Comparison of ENCODE assay signal across 1 cellular context in the genomic region with DNA sequence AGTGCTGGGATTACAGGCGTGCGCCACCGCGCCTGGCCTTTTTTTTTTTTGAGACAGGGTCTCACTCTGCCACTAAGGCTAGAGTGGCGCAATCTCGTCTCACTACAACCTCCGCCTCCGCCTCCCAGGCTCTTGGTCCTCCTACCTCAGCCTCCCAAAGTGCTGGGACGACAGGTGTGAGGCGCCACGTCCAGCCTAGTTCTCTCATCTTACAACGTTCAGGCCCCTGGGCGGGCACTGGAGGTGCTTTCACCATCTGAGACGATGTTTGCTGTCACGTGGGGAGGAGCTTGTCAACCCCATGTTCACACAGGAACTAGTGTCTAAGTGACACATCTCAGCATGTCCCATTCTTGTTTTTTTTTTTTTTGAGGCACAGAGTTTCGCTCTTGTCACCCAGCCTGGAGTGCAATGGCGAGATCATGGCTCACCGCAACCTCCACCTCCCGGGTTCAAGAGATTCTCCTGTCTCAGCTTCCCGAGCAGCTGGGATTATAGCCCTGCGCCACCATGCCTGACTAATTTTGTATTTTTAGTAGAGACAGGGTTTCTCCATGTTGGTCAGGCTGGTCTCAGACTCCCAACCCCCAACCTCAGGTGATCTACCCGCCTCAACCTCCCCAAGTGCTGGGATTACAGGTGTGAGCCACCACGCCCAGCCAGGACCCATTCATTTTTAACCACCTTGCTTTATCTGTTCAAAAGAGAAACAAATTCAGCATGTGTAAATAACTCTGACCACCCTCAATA.
A peak's percentile ranks its signal among the peaks of the same experiment; 100 is the strongest.
TF ChIP-seq lines count a peak whose summit lies in the region.

No MANE protein-coding gene starts in this region.

TF ChIP-seq in HepG2, 621 proteins besides CTCF, POLR2A, EP300 and RAD21 (continued from another document and continues in another):
- TF ChIP-seq AHDC1 (CRISPR knock-in tag; IDR thresholded peaks at IDR 0.05; ENCODE audit: borderline replicate concordance): no peak
- TF ChIP-seq ZNF432 (CRISPR knock-in tag; IDR thresholded peaks at IDR 0.05; ENCODE audit: borderline replicate concordance): no peak
- TF ChIP-seq ZNF614 (CRISPR knock-in tag; IDR thresholded peaks at IDR 0.05; ENCODE audit: borderline replicate concordance): no peak
- TF ChIP-seq NPAS2 (CRISPR knock-in tag; IDR thresholded peaks at IDR 0.05; ENCODE audit: borderline replicate concordance): no peak
- no peak for TF ChIP-seq ZNF691 (CRISPR knock-in tag; IDR thresholded peaks at IDR 0.05; ENCODE audit: borderline replicate concordance, low read depth)
- no peak for TF ChIP-seq PCBP2 (optimal IDR thresholded peaks at IDR 0.05; ENCODE audit: low read depth, low read length, poor library complexity, severe bottlenecking)
- TF ChIP-seq SOX6 (IDR thresholded peaks at IDR 0.05): no peak
- no peak for TF ChIP-seq SOX6 (CRISPR knock-in tag; IDR thresholded peaks at IDR 0.05)
- TF ChIP-seq, protein P1, sequence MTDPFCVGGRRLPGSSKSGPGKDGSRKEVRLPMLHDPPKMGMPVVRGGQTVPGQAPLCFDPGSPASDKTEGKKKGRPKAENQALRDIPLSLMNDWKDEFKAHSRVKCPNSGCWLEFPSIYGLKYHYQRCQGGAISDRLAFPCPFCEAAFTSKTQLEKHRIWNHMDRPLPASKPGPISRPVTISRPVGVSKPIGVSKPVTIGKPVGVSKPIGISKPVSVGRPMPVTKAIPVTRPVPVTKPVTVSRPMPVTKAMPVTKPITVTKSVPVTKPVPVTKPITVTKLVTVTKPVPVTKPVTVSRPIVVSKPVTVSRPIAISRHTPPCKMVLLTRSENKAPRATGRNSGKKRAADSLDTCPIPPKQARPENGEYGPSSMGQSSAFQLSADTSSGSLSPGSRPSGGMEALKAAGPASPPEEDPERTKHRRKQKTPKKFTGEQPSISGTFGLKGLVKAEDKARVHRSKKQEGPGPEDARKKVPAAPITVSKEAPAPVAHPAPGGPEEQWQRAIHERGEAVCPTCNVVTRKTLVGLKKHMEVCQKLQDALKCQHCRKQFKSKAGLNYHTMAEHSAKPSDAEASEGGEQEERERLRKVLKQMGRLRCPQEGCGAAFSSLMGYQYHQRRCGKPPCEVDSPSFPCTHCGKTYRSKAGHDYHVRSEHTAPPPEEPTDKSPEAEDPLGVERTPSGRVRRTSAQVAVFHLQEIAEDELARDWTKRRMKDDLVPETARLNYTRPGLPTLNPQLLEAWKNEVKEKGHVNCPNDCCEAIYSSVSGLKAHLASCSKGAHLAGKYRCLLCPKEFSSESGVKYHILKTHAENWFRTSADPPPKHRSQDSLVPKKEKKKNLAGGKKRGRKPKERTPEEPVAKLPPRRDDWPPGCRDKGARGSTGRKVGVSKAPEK (CRISPR knock-in tag; IDR thresholded peaks at IDR 0.05; ENCODE audit: borderline replicate concordance): no peak
- no peak for TF ChIP-seq ZFP37 (CRISPR knock-in tag; IDR thresholded peaks at IDR 0.05; ENCODE audit: borderline replicate concordance)
- TF ChIP-seq YEATS2 (CRISPR knock-in tag; IDR thresholded peaks at IDR 0.05; ENCODE audit: borderline replicate concordance): peak; percentile 29; the same call in 1 of the 2 replicates
- TF ChIP-seq ZNF724P (CRISPR knock-in tag; IDR thresholded peaks at IDR 0.05; ENCODE audit: borderline replicate concordance): 0 out of 2 replicates have a peak, but pooled peaks have one; percentile 48
- TF ChIP-seq HOXA9 (CRISPR knock-in tag; IDR thresholded peaks at IDR 0.05; ENCODE audit: borderline replicate concordance): no peak
- TF ChIP-seq POLR2G (IDR thresholded peaks at IDR 0.05; ENCODE audit: low read depth, low read length): no peak
- no peak for TF ChIP-seq RBM39 (IDR thresholded peaks at IDR 0.05; ENCODE audit: low read depth, low read length, poor library complexity, severe bottlenecking)
- TF ChIP-seq TEAD2 (CRISPR knock-in tag; IDR thresholded peaks at IDR 0.05): no peak
- 0 out of 2 replicates have a peak, but pooled peaks have one; percentile 46 for TF ChIP-seq ZNF558 (CRISPR knock-in tag; IDR thresholded peaks at IDR 0.05; ENCODE audit: borderline replicate concordance)
- TF ChIP-seq, protein P2, sequence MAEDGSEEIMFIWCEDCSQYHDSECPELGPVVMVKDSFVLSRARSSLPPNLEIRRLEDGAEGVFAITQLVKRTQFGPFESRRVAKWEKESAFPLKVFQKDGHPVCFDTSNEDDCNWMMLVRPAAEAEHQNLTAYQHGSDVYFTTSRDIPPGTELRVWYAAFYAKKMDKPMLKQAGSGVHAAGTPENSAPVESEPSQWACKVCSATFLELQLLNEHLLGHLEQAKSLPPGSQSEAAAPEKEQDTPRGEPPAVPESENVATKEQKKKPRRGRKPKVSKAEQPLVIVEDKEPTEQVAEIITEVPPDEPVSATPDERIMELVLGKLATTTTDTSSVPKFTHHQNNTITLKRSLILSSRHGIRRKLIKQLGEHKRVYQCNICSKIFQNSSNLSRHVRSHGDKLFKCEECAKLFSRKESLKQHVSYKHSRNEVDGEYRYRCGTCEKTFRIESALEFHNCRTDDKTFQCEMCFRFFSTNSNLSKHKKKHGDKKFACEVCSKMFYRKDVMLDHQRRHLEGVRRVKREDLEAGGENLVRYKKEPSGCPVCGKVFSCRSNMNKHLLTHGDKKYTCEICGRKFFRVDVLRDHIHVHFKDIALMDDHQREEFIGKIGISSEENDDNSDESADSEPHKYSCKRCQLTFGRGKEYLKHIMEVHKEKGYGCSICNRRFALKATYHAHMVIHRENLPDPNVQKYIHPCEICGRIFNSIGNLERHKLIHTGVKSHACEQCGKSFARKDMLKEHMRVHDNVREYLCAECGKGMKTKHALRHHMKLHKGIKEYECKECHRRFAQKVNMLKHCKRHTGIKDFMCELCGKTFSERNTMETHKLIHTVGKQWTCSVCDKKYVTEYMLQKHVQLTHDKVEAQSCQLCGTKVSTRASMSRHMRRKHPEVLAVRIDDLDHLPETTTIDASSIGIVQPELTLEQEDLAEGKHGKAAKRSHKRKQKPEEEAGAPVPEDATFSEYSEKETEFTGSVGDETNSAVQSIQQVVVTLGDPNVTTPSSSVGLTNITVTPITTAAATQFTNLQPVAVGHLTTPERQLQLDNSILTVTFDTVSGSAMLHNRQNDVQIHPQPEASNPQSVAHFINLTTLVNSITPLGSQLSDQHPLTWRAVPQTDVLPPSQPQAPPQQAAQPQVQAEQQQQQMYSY (CRISPR knock-in tag; IDR thresholded peaks at IDR 0.05): no peak; the same call in 1 of the 2 replicates
- TF ChIP-seq MXD4 (CRISPR knock-in tag; IDR thresholded peaks at IDR 0.05): peak; percentile 39; the same call in 1 of the 2 replicates
- TF ChIP-seq, protein P3, sequence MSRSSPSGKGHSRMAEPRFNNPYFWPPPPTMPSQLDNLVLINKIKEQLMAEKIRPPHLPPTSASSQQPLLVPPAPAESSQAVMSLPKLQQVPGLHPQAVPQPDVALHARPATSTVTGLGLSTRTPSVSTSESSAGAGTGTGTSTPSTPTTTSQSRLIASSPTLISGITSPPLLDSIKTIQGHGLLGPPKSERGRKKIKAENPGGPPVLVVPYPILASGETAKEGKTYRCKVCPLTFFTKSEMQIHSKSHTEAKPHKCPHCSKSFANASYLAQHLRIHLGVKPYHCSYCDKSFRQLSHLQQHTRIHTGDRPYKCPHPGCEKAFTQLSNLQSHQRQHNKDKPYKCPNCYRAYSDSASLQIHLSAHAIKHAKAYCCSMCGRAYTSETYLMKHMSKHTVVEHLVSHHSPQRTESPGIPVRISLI (CRISPR knock-in tag; IDR thresholded peaks at IDR 0.05; ENCODE audit: borderline replicate concordance): peak; percentile 82
- TF ChIP-seq HNRNPL (IDR thresholded peaks at IDR 0.05; ENCODE audit: low read depth, low read length): no peak
- TF ChIP-seq, protein P4, sequence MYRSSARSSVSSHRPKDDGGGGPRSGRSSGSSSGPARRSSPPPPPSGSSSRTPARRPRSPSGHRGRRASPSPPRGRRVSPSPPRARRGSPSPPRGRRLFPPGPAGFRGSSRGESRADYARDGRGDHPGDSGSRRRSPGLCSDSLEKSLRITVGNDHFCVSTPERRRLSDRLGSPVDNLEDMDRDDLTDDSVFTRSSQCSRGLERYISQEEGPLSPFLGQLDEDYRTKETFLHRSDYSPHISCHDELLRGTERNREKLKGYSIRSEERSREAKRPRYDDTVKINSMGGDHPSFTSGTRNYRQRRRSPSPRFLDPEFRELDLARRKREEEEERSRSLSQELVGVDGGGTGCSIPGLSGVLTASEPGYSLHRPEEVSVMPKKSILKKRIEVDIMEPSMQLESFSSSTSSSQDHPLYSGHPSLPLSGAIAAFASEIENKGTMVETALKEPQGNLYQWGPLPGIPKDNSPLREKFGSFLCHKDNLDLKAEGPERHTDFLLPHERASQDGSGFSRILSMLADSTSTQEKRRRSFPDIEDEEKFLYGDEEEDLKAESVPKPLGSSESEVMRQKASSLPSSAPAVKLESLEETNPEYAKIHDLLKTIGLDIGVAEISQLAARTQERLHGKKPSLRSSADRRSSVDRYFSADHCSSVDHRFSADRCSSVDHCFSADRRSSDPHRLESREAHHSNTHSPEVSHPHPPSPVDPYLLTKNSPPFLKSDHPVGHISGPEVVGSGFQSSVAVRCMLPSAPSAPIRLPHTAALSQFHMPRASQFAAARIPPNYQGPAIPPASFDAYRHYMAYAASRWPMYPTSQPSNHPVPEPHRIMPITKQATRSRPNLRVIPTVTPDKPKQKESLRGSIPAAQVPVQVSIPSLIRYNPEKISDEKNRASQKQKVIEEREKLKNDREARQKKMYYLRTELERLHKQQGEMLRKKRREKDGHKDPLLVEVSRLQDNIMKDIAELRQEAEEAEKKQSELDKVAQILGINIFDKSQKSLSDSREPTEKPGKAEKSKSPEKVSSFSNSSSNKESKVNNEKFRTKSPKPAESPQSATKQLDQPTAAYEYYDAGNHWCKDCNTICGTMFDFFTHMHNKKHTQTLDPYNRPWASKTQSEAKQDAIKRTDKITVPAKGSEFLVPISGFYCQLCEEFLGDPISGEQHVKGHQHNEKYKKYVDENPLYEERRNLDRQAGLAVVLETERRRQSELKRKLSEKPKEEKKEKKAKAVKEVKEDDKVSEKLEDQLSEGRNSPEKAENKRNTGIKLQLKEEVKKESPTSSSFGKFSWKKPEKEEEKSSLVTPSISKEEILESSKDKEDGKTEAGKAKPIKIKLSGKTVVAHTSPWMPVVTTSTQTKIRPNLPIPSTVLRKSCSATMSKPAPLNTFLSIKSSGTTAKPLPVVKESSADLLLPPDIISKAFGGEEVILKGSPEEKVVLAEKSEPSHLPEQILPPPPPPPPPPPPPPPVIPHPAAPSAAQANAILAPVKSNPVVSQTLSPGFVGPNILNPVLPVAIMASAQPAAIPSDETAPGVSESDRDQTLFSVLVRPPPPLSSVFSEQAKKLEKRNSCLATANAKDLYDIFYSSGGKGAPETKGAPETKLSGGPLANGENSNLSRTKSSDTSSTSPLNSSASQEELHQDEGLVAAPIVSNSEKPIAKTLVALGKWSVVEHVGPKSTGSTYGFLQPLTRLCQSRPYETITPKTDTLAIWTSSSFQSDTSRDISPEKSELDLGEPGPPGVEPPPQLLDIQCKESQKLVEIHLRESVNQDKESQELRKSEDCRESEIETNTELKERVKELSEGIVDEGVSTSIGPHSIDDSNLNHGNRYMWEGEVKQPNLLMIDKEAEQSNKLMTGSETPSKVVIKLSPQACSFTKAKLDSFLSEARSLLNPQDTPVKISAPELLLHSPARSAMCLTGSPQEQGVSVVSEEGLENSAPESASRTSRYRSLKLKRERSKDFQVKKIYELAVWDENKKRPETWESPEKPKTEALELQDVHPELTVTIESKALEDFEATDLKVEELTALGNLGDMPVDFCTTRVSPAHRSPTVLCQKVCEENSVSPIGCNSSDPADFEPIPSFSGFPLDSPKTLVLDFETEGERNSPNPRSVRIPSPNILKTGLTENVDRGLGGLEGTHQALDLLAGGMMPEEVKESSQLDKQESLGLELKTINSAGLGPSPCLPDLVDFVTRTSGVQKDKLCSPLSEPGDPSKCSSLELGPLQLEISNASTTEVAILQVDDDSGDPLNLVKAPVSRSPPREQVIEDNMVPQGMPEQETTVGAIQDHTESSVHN (CRISPR knock-in tag; IDR thresholded peaks at IDR 0.05): no peak
- TF ChIP-seq TOPORS (CRISPR knock-in tag; IDR thresholded peaks at IDR 0.05): no peak
- peak; percentile 81 for TF ChIP-seq ZMYM3 (CRISPR knock-in tag; IDR thresholded peaks at IDR 0.05)
- no peak for TF ChIP-seq MAFF (IDR thresholded peaks at IDR 0.05; ENCODE audit: low read depth, low read length)
- no peak for TF ChIP-seq HNRNPUL1 (IDR thresholded peaks at IDR 0.05; ENCODE audit: low read depth, low read length)
